ENCODE assay signal across 12 cellular contexts in the genomic region with DNA sequence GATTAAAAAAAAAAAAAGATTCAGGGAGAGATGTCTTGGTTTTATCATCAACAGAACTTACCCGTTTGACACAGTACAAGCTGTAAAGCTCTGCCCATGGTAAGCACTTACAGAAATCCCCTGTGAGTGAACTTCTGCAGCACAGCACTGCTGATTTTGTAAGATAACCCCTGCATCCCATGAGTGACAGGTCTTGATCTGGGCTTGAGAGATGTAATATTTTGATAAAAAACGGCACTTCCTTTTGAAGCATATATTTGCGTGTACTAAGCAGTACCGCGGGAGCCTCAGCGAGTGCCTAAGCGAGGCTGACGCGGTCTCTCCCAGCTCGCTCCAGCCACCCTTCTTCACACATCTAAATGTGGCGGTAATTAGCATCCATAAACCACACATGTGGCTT.
DNase-seq lines count a peak whose midpoint lies in the region; ATAC-seq lines count a peak whose summit lies in the region.
"Had no signal": no experiment of that assay in that cellular context is flagged by ENCODE, and none has a peak within 500 bp of the region (broad histone marks: within the 10 kb centered on the region; RNA-seq: fewer than 3 reads in every experiment).

No MANE protein-coding gene starts in this region.

- H3K36me3 Mint-ChIP-seq in T-helper 1 cell treated with Interleukin-12 subunit alpha and Interleukin-12 subunit beta and Interleukin-4 antibody, amounts not matched to agents 30 μg/mL and 1 μg/mL, for 36 hours (ENCODE audit: low read depth): peaks cover 24% of the 10 kb centered on the region
- H3K36me3 Mint-ChIP-seq in memory B cell: peaks cover 29% of the 10 kb centered on the region

- no peaks in the 10 kb centered on the region for H3K9me3 Mint-ChIP-seq in T-helper 1 cell treated with Interleukin-12 subunit alpha and Interleukin-12 subunit beta and Interleukin-4 antibody, amounts not matched to agents 30 μg/mL and 1 μg/mL, for 36 hours
- H3K9me3 Mint-ChIP-seq in memory B cell: no peaks in the 10 kb centered on the region

- DNase-seq in activated T-cell treated with anti-CD3 and anti-CD28 coated beads, Interleukin-2, amount 50 U/mL, for 1 hour: peak; percentile 64
- DNase-seq in memory B cell (ENCODE audit: low spot score in 2 of 2): no peak
- DNase-seq in stimulated activated naive CD4-positive, alpha-beta T cell (lab: John Stamatoyannopoulos, UW): peak; percentile 31 to 74 (median 65)
- no peak for DNase-seq in GOT3 (lab: John Stamatoyannopoulos, UW)
- DNase-seq in UCSD-AML1 (lab: John Stamatoyannopoulos, UW; ENCODE audit: unreplicated experiment): no peak
- DNase-seq: adrenal gland, EL, NCI-H1930, RPMI8226 had no signal

- H3K27me3 Mint-ChIP-seq in T-helper 1 cell treated with Interleukin-12 subunit alpha and Interleukin-12 subunit beta and Interleukin-4 antibody, amounts not matched to agents 30 μg/mL and 1 μg/mL, for 36 hours (ENCODE audit: low read depth): no peaks in the 10 kb centered on the region
- H3K27me3 Mint-ChIP-seq in memory B cell: no peaks in the 10 kb centered on the region

- H3K4me3 Mint-ChIP-seq in T-helper 1 cell treated with Interleukin-12 subunit alpha and Interleukin-12 subunit beta and Interleukin-4 antibody, amounts not matched to agents 30 μg/mL and 1 μg/mL, for 36 hours: peak overlapping the region; percentile 62
- H3K4me3 Mint-ChIP-seq in memory B cell: no peak overlapping the region

- peak overlapping the region; percentile 78 for H3K27ac Mint-ChIP-seq in T-helper 1 cell treated with Interleukin-12 subunit alpha and Interleukin-12 subunit beta and Interleukin-4 antibody, amounts not matched to agents 30 μg/mL and 1 μg/mL, for 36 hours
- H3K27ac Mint-ChIP-seq in memory B cell: peak overlapping the region; percentile 86

- ATAC-seq in memory B cell (ENCODE audit: low read depth): peak; percentile 22
- no peak for ATAC-seq in GM21381 (IDR thresholded peaks at IDR 0.05; ENCODE audit: unreplicated experiment)
- ATAC-seq in GM18868 (IDR thresholded peaks at IDR 0.05; ENCODE audit: unreplicated experiment): no peak

- peaks cover 54% of the 10 kb centered on the region for H3K4me1 Mint-ChIP-seq in T-helper 1 cell treated with Interleukin-12 subunit alpha and Interleukin-12 subunit beta and Interleukin-4 antibody, amounts not matched to agents 30 μg/mL and 1 μg/mL, for 36 hours (ENCODE audit: low read depth)
- peaks cover 31% of the 10 kb centered on the region for H3K4me1 Mint-ChIP-seq in memory B cell

Comparison
In these comparisons a context has a peak if more than half of its experiments do, and no peak if none do; other contexts are left out.
1. DNase-seq: peak in activated T-cell treated with anti-CD3 and anti-CD28 coated beads, Interleukin-2, amount 50 U/mL, for 1 hour (single experiment) and stimulated activated naive CD4-positive, alpha-beta T cell (6 of 6); none in memory B cell (0 of 2), GOT3 (single experiment) and UCSD-AML1 (single experiment).